ENCODE assay signal across 8 cellular contexts in the genomic region with DNA sequence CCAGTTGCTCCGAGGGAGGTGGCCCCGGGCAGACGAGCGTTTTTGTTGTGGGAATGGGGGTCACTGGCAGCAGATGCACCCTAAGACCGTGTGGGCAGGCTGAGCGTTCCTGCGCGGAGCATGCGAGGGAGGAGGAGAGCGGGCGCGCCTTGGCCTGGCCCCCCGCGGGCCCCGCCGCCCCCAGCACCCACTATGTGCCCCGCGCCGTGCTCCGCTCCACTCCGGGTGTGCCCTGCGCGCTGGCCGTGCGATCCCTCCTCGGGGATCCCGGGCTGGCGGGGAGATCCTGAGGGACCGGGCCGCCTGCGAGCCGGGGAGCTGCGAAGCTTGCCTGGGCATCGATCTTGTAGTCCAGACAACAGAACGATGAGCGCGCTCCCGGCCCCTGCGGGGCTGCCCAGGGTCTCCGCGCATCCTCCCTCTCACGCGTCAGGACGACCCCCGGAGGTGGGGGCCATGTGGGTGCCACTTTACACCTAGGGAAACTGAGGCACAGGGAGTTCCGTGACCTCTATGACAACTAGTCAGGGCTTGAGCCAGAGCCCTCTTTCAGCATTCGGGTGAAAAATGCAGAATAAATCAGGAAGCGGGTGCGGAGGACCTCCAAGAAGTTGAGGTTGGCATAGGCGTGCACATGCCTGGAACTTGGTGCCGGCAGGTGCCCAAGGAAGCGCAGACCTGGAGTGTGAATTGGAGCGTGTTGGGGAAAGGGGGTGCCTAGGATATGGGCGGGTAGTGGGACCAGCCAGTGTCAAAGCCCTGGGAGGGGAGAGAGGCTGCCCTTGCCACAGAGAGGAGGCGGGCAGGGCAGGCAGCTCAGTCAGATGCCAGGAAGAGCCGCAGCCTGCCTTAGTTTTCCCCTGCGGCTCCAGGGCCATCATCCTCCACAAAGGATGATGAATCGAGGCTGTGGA. TPM values are rescaled to one million over a fixed set of nuclear protein-coding genes. Genes with fewer than 3 reads are reported as not detected.
DNase-seq lines count a peak whose midpoint lies in the region; ATAC-seq and TF ChIP-seq lines count a peak whose summit lies in the region.

No MANE protein-coding gene starts in this region.

- TF ChIP-seq CTCF in smooth muscle cell (IDR thresholded peaks at IDR 0.05; ENCODE audit: borderline replicate concordance, insufficient read depth, poor library complexity, severe bottlenecking): no peak

- H3K36me3 Mint-ChIP-seq in activated naive CD8-positive, alpha-beta T cell treated with anti-CD3 and anti-CD28 coated beads, Interleukin-2, amount 10 ng/mL, durations not matched to agents 7 days and 5 days: peaks cover 2% of the 10 kb centered on the region

- H3K9ac ChIP-seq in smooth muscle cell (ENCODE audit: low read depth): peak overlapping the region; percentile 98

- no peaks in the 10 kb centered on the region for H3K36me3 ChIP-seq in smooth muscle cell (ENCODE audit: low read depth)

- H3K27ac Mint-ChIP-seq in activated naive CD8-positive, alpha-beta T cell treated with anti-CD3 and anti-CD28 coated beads, Interleukin-2, amount 10 ng/mL, durations not matched to agents 7 days and 5 days: no peak overlapping the region

- ATAC-seq in HG03442 (IDR thresholded peaks at IDR 0.05; ENCODE audit: unreplicated experiment): peak; percentile 7
- ATAC-seq in activated naive CD8-positive, alpha-beta T cell treated with anti-CD3 and anti-CD28 coated beads, Interleukin-2, amount 10 ng/mL, durations not matched to agents 7 days and 5 days (ENCODE audit: low read depth): peak; percentile 3
- no peak for ATAC-seq in GM21786 (IDR thresholded peaks at IDR 0.05; ENCODE audit: unreplicated experiment)
- ATAC-seq in HG03571 (IDR thresholded peaks at IDR 0.05; ENCODE audit: unreplicated experiment): no peak

- peaks cover 32% of the 10 kb centered on the region for H3K79me2 ChIP-seq in smooth muscle cell (ENCODE audit: low read depth)

- peak overlapping the region; percentile 69 for H3K4me3 Mint-ChIP-seq in activated naive CD8-positive, alpha-beta T cell treated with anti-CD3 and anti-CD28 coated beads, Interleukin-2, amount 10 ng/mL, durations not matched to agents 7 days and 5 days

- peak overlapping the region; percentile 99 for H3K27ac ChIP-seq in smooth muscle cell (ENCODE audit: low read depth)

- H3K4me3 ChIP-seq in iPS-11a (ENCODE audit: low read depth, low read length): peak overlapping the region; percentile 67
- peak overlapping the region; percentile 77 for H3K4me3 ChIP-seq in smooth muscle cell

- H3K4me1 ChIP-seq in smooth muscle cell (ENCODE audit: low read depth): peaks cover 11% of the 10 kb centered on the region

- H2AFZ ChIP-seq in smooth muscle cell (ENCODE audit: low read depth): peak overlapping the region; percentile 83

- peaks cover 26% of the 10 kb centered on the region for H3K27me3 Mint-ChIP-seq in activated naive CD8-positive, alpha-beta T cell treated with anti-CD3 and anti-CD28 coated beads, Interleukin-2, amount 10 ng/mL, durations not matched to agents 7 days and 5 days

- H3K4me1 Mint-ChIP-seq in activated naive CD8-positive, alpha-beta T cell treated with anti-CD3 and anti-CD28 coated beads, Interleukin-2, amount 10 ng/mL, durations not matched to agents 7 days and 5 days: peaks cover 24% of the 10 kb centered on the region

- WGBS in smooth muscle cell (ENCODE audit: low lambda C conversion rate): 27% methylated on average over 40 of the region's 58 CpGs

- peaks cover 32% of the 10 kb centered on the region for H4K20me1 ChIP-seq in smooth muscle cell (ENCODE audit: low read depth)

- H3F3A ChIP-seq in smooth muscle cell (ENCODE audit: low read depth): no peaks in the 10 kb centered on the region

- DNase-seq in COLO668 (lab: John Stamatoyannopoulos, UW; ENCODE audit: unreplicated experiment): peak; percentile 37
- no peak for DNase-seq in activated naive CD8-positive, alpha-beta T cell treated with anti-CD3 and anti-CD28 coated beads, Interleukin-2, amount 10 ng/mL, durations not matched to agents 7 days and 5 days
- no peak for DNase-seq in smooth muscle cell (lab: John Stamatoyannopoulos, UW; ENCODE audit: unreplicated experiment)
- DNase-seq in SKM-1 (lab: John Stamatoyannopoulos, UW; ENCODE audit: unreplicated experiment): no peak

- H3K9me3 Mint-ChIP-seq in activated naive CD8-positive, alpha-beta T cell treated with anti-CD3 and anti-CD28 coated beads, Interleukin-2, amount 10 ng/mL, durations not matched to agents 7 days and 5 days: no peaks in the 10 kb centered on the region

- POLR2A ChIA-PET in activated naive CD8-positive, alpha-beta T cell treated with anti-CD3 and anti-CD28 coated beads, Interleukin-2, amount 10 ng/mL, durations not matched to agents 7 days and 5 days (lab: Charles Lee): no interaction called here

- H3K4me2 ChIP-seq in smooth muscle cell: peak overlapping the region; percentile 98

- no peaks in the 10 kb centered on the region for H3K27me3 ChIP-seq in smooth muscle cell (ENCODE audit: low read depth)

- H3K9me3 ChIP-seq in smooth muscle cell (replicated peaks; ENCODE audit: low read depth): no peaks in the 10 kb centered on the region

RNA-seq across cellular contexts. Expression of a gene that starts 1.3 kb away (rescaled TPM):
- total RNA-seq in activated naive CD8-positive, alpha-beta T cell treated with anti-CD3 and anti-CD28 coated beads, Interleukin-2, amount 10 ng/mL, durations not matched to agents 7 days and 5 days: 10 to 100 TPM; 29.2 to 32.2 TPM
- 26.5 and 35.0 TPM in 2 replicates for total RNA-seq in smooth muscle cell
- polyA plus RNA-seq in smooth muscle cell: 32.1 and 32.9 TPM in 2 replicates

RNA-seq across cellular contexts. Expression of a gene that starts 57.3 kb away (rescaled TPM):
- 10 to 100 TPM; 23.1 to 23.5 TPM for total RNA-seq in activated naive CD8-positive, alpha-beta T cell treated with anti-CD3 and anti-CD28 coated beads, Interleukin-2, amount 10 ng/mL, durations not matched to agents 7 days and 5 days
- 48.6 and 58.1 TPM in 2 replicates for total RNA-seq in smooth muscle cell
- 94.1 and 97.5 TPM in 2 replicates for polyA plus RNA-seq in smooth muscle cell

Comparison
In these comparisons a context has a peak if more than half of its experiments do, and no peak if none do; other contexts are left out.
1. ATAC-seq: peak in HG03442 (single experiment) and activated naive CD8-positive, alpha-beta T cell treated with anti-CD3 and anti-CD28 coated beads, Interleukin-2, amount 10 ng/mL, durations not matched to agents 7 days and 5 days (single experiment); none in GM21786 (single experiment) and HG03571 (single experiment).